In the genomic region with DNA sequence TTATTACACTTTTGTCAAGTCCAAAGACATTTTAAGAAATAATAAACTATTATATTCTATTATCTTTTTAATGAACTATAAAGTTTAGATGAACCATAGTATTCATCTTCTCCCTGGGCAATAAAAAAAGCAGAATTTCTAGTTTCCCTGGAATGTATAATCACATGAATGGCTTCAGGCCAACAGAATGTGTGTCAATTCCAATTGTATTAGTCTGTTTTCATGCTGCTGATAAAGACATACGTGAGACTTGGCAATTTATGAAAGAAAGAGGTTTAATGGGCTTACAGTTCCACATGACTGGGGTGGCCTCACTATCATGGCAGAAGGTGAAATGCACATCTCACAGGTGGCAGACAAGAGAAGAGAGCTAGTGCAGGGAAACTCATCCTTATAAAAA, we compare ENCODE assay signal across 28 cellular contexts.
A peak's percentile ranks its signal among the peaks of the same experiment; 100 is the strongest.
DNase-seq lines count a peak whose midpoint lies in the region; ATAC-seq and TF ChIP-seq lines count a peak whose summit lies in the region.
"Had no signal": no experiment of that assay in that cellular context is flagged by ENCODE, and none has a peak within 500 bp of the region (broad histone marks: within the 10 kb centered on the region; RNA-seq: fewer than 3 reads in every experiment).

No MANE protein-coding gene starts in this region.

- CTCF ChIA-PET in Calu3 (lab: Charles Lee): no interaction called here
- CTCF ChIA-PET in CD4-positive, alpha-beta memory T cell (lab: Charles Lee; ENCODE audit: partially characterized antibody): no interaction called here

- ATAC-seq in HG03439 (IDR thresholded peaks at IDR 0.05; ENCODE audit: unreplicated experiment): no peak
- no peak for ATAC-seq in GM19463 (IDR thresholded peaks at IDR 0.05; ENCODE audit: unreplicated experiment)
- ATAC-seq: activated CD4-positive, alpha-beta T cell treated with anti-CD3 and anti-CD28 coated beads for 36 hours; esophagus mucosa; lower lobe of right lung; Panc1; psoas muscle; stimulated activated memory B cell treated with anti-CD40 and anti-IgM and Interleukin-4, amounts not matched to agents 10 μg/mL and 1 μg/mL and 100 μg/mL, for 72 hours had no signal

- H3K4me1 ChIP-seq in CD4-positive, alpha-beta memory T cell (ENCODE audit: insufficient read depth, low read length): no peaks in the 10 kb centered on the region
- H3K4me1 ChIP-seq: colonic mucosa, lower lobe of right lung, psoas muscle, SJCRH30, uterus had no signal

- no peaks in the 10 kb centered on the region for H3K27me3 Mint-ChIP-seq in Calu3 (ENCODE audit: unreplicated experiment)
- H3K27me3 Mint-ChIP-seq in CD4-positive, alpha-beta memory T cell: no peaks in the 10 kb centered on the region
- H3K27me3 Mint-ChIP-seq: activated CD4-positive, alpha-beta T cell treated with anti-CD3 and anti-CD28 coated beads for 36 hours; stimulated activated memory B cell treated with anti-CD40 and anti-IgM and Interleukin-4, amounts not matched to agents 10 μg/mL and 1 μg/mL and 100 μg/mL, for 72 hours had no signal

- TF ChIP-seq RAD21 in Ishikawa (IDR thresholded peaks at IDR 0.05; ENCODE audit: low read depth): no peak

- POLR2A ChIA-PET in CD4-positive, alpha-beta memory T cell (lab: Charles Lee; ENCODE audit: partially characterized antibody): no interaction called here

- H3K9me3 ChIP-seq in CD4-positive, alpha-beta memory T cell (ENCODE audit: control insufficient read depth in 1 of 2, low read length in 2 of 2): no peaks in the 10 kb centered on the region
- H3K9me3 ChIP-seq: colonic mucosa, lower lobe of right lung, psoas muscle, SJCRH30, uterus had no signal

- H3K27ac ChIP-seq in brain microvascular endothelial cell: peak overlapping the region; percentile 26
- H3K27ac ChIP-seq in CD4-positive, alpha-beta memory T cell (ENCODE audit: low read depth, low read length): no peak overlapping the region
- H3K27ac ChIP-seq: colonic mucosa, lower lobe of right lung, psoas muscle, SJCRH30, skin epidermis, uterus had no signal

- DNase-seq in Calu3 (peak; percentile 12), brain microvascular endothelial cell (peak; percentile 27), kidney tubule cell (ENCODE audit: low spot score) (peak; percentile 3), hippocampal formation (lab: John Stamatoyannopoulos, UW) (no peak)
- DNase-seq in CD4-positive, alpha-beta memory T cell: no peak
- DNase-seq: ACHN; activated CD4-positive, alpha-beta T cell treated with anti-CD3 and anti-CD28 coated beads for 36 hours; activated gamma-delta T cell; colonic mucosa; effector memory CD4-positive, alpha-beta T cell; GDM1; KBM-7; kidney; lower lobe of right lung; NCI-H146; NCI-H524; psoas muscle; T-helper 1 cell; uterus had no signal

- no peak overlapping the region for H3K4me3 Mint-ChIP-seq in Calu3 (ENCODE audit: low read depth, unreplicated experiment)
- no peak overlapping the region for H3K4me3 Mint-ChIP-seq in CD4-positive, alpha-beta memory T cell
- H3K4me3 Mint-ChIP-seq: activated CD4-positive, alpha-beta T cell treated with anti-CD3 and anti-CD28 coated beads for 36 hours; brain; stimulated activated memory B cell treated with anti-CD40 and anti-IgM and Interleukin-4, amounts not matched to agents 10 μg/mL and 1 μg/mL and 100 μg/mL, for 72 hours had no signal

- H3K4me3 ChIP-seq in brain microvascular endothelial cell (ENCODE audit: low read depth, low read length): no peak overlapping the region
- H3K4me3 ChIP-seq in CD4-positive, alpha-beta memory T cell (ENCODE audit: low read length in 2 of 2): no peak overlapping the region
- H3K4me3 ChIP-seq: colonic mucosa, lower lobe of right lung, psoas muscle, SJCRH30, skin epidermis, uterus had no signal

- no TSS peak for BruUV-seq in Calu3 (replicated peaks; lab: Mats Ljungman, UMichigan)

- H3K27me3 ChIP-seq in brain microvascular endothelial cell (replicated peaks): no peaks in the 10 kb centered on the region
- H3K27me3 ChIP-seq in CD4-positive, alpha-beta memory T cell (ENCODE audit: insufficient read depth, low read length): no peaks in the 10 kb centered on the region
- H3K27me3 ChIP-seq: colonic mucosa, SJCRH30, uterus had no signal

- intact Hi-C loops in Calu3 (cut with micrococcal nuclease; ENCODE audit: unreplicated experiment): no loop called here
- intact Hi-C loops in CD4-positive, alpha-beta memory T cell (cut with micrococcal nuclease): no loop called here

- TF ChIP-seq CTCF in Calu3 (IDR thresholded peaks at IDR 0.05; ENCODE audit: unreplicated experiment): no peak
- no peak for TF ChIP-seq CTCF in brain microvascular endothelial cell (IDR thresholded peaks at IDR 0.05; ENCODE audit: low read depth, low read length, missing control alignments)

- peak overlapping the region; percentile 63 for H3K27ac Mint-ChIP-seq in Calu3 (ENCODE audit: unreplicated experiment)
- H3K27ac Mint-ChIP-seq in CD4-positive, alpha-beta memory T cell: no peak overlapping the region
- H3K27ac Mint-ChIP-seq: activated CD4-positive, alpha-beta T cell treated with anti-CD3 and anti-CD28 coated beads for 36 hours; brain; stimulated activated memory B cell treated with anti-CD40 and anti-IgM and Interleukin-4, amounts not matched to agents 10 μg/mL and 1 μg/mL and 100 μg/mL, for 72 hours had no signal

- TF ChIP-seq EP300 in Ishikawa (IDR thresholded peaks at IDR 0.05; ENCODE audit: borderline replicate concordance): no peak

- H3K9me3 Mint-ChIP-seq in Calu3 (ENCODE audit: low read depth, unreplicated experiment): peaks cover 6% of the 10 kb centered on the region
- H3K9me3 Mint-ChIP-seq in CD4-positive, alpha-beta memory T cell: peaks cover 0 to 14% (median 4%) of the 10 kb centered on the region in 8 donors

- peaks cover 8% of the 10 kb centered on the region for H3K36me3 Mint-ChIP-seq in Calu3 (ENCODE audit: insufficient read depth, unreplicated experiment)
- no peaks in the 10 kb centered on the region for H3K36me3 Mint-ChIP-seq in CD4-positive, alpha-beta memory T cell
- H3K36me3 Mint-ChIP-seq: brain; stimulated activated memory B cell treated with anti-CD40 and anti-IgM and Interleukin-4, amounts not matched to agents 10 μg/mL and 1 μg/mL and 100 μg/mL, for 72 hours had no signal

- in situ Hi-C loops in brain microvascular endothelial cell (cut with HindIII; ENCODE audit: low pct_ligation_motif_present, low sequenced_read_pairs): no loop called here

- no peaks in the 10 kb centered on the region for H3K36me3 ChIP-seq in brain microvascular endothelial cell (replicated peaks)
- no peaks in the 10 kb centered on the region for H3K36me3 ChIP-seq in CD4-positive, alpha-beta memory T cell (ENCODE audit: insufficient read depth, low read length)
- H3K36me3 ChIP-seq: colonic mucosa, lower lobe of right lung, SJCRH30, uterus had no signal

- peaks cover 47% of the 10 kb centered on the region for H3K4me1 Mint-ChIP-seq in Calu3 (ENCODE audit: low read depth, unreplicated experiment)
- H3K4me1 Mint-ChIP-seq in CD4-positive, alpha-beta memory T cell: no peaks in the 10 kb centered on the region
- H3K4me1 Mint-ChIP-seq: activated CD4-positive, alpha-beta T cell treated with anti-CD3 and anti-CD28 coated beads for 36 hours; brain; stimulated activated memory B cell treated with anti-CD40 and anti-IgM and Interleukin-4, amounts not matched to agents 10 μg/mL and 1 μg/mL and 100 μg/mL, for 72 hours had no signal

TF ChIP-seq in Ishikawa, 13 proteins besides CTCF, POLR2A, EP300 and RAD21:
- peak; percentile 26; the same call in 1 of the 2 replicates for TF ChIP-seq NFIC (IDR thresholded peaks at IDR 0.05)
- TF ChIP-seq YY1 (IDR thresholded peaks at IDR 0.05; ENCODE audit: low read depth): no peak
- peak; percentile 52 for TF ChIP-seq TEAD4 (IDR thresholded peaks at IDR 0.05)
- no peak for TF ChIP-seq EGR1 (IDR thresholded peaks at IDR 0.05)
- no peak for TF ChIP-seq FOXM1 (IDR thresholded peaks at IDR 0.05; ENCODE audit: borderline replicate concordance, low read depth)
- no peak for TF ChIP-seq REST (IDR thresholded peaks at IDR 0.05; ENCODE audit: low read depth)
- TF ChIP-seq, protein P1, sequence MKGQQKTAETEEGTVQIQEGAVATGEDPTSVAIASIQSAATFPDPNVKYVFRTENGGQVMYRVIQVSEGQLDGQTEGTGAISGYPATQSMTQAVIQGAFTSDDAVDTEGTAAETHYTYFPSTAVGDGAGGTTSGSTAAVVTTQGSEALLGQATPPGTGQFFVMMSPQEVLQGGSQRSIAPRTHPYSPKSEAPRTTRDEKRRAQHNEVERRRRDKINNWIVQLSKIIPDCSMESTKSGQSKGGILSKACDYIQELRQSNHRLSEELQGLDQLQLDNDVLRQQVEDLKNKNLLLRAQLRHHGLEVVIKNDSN (IDR thresholded peaks at IDR 0.05): no peak
- TF ChIP-seq TCF12 (IDR thresholded peaks at IDR 0.05; ENCODE audit: low read depth): no peak
- no peak for TF ChIP-seq CEBPB (IDR thresholded peaks at IDR 0.05)

Comparison
In these comparisons a context has a peak if more than half of its experiments do, and no peak if none do; other contexts are left out.
1. DNase-seq: peak in Calu3 (single experiment), brain microvascular endothelial cell (single experiment) and kidney tubule cell (single experiment); none in hippocampal formation (0 of 2) and CD4-positive, alpha-beta memory T cell (0 of 5).